ENCODE assay signal across 11 cellular contexts in the genomic region with DNA sequence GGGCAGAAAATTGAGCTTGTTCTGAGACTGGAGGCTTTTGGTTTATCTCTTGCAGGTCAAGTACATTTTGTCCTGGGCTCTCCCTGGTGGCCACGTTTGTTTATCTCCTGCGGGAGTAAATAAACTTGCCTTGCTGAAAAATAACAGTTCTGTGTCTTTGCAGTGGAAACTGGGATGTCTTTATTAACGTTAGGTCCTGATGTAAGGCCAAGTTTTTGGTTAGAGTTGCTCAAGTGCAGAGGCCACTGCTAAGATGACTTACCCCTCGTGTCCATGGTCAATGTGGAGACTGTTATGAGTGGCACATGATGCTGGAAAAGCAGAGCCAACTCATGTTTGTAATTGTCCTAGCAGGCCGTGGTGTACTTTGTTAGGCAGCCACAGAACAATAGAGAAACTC. TPM values are rescaled to one million over a fixed set of nuclear protein-coding genes. Genes with fewer than 3 reads are reported as not detected.
DNase-seq lines count a peak whose midpoint lies in the region; TF ChIP-seq lines count a peak whose summit lies in the region.
"Had no signal": no experiment of that assay in that cellular context is flagged by ENCODE, and none has a peak within 500 bp of the region (broad histone marks: within the 10 kb centered on the region; RNA-seq: fewer than 3 reads in every experiment).

No MANE protein-coding gene starts in this region.

- no peak for TF ChIP-seq RAD21 in liver (IDR thresholded peaks at IDR 0.05)

- H3K27ac ChIP-seq in HUES64 (ENCODE audit: low read depth, low read length) (0 out of 2 replicates have a peak overlapping the region, but pooled peaks have one; percentile 10), liver (ENCODE audit: low read depth in 1 of 2, low read length in 2 of 2) (peak overlapping the region; percentile 45 to 67), suprapubic skin (peak overlapping the region; percentile 77)
- H3K27ac ChIP-seq: colonic mucosa had no signal

- TF ChIP-seq EP300 in suprapubic skin (IDR thresholded peaks at IDR 0.05) = no peak

- DNase-seq in dermis blood vessel endothelial cell (peak; percentile 33), suprapubic skin (ENCODE audit: low spot score in 2 of 2) (peak; percentile 75 to 81), MG63 (no peak), NCI-H1417 treated with DMSO at 0.1 percent for 48 hours (lab: John Stamatoyannopoulos, UW) (no peak)
- DNase-seq in activated effector memory CD4-positive, alpha-beta T cell treated with Interleukin-2 at 50 U/mL for 16 hours = no peak
- DNase-seq: colonic mucosa; DMS153; NCI-H2107; stimulated activated CD4-positive, alpha-beta T cell treated with anti-CD3 and anti-CD28 coated beads, Interleukin-4, amount 100 ng/mL, for 1 hour had no signal

- H3K9me3 ChIP-seq in HUES64 (ENCODE audit: insufficient read depth, low read depth, low read length) = no peaks in the 10 kb centered on the region
- no peaks in the 10 kb centered on the region for H3K9me3 ChIP-seq in liver (ENCODE audit: control insufficient read depth in 4 of 4, low read length in 3 of 4)
- no peaks in the 10 kb centered on the region for H3K9me3 ChIP-seq in suprapubic skin
- H3K9me3 ChIP-seq in MG63 = no peaks in the 10 kb centered on the region; the same call in 1 of the 2 replicates
- H3K9me3 ChIP-seq: colonic mucosa had no signal

- WGBS in HUES64 = 87% methylated on average over 5 of the region's 5 CpGs
- 23% methylated on average over 5 of the region's 5 CpGs for WGBS in liver
- WGBS in suprapubic skin = 43% methylated on average over 5 of the region's 5 CpGs

- no peak overlapping the region for H3K9ac ChIP-seq in HUES64 (ENCODE audit: low read depth, low read length)
- H3K9ac ChIP-seq in liver (ENCODE audit: low read depth in 1 of 2, low read length in 2 of 2) = no peak overlapping the region

- H3K27me3 ChIP-seq in HUES64 (ENCODE audit: insufficient read depth, low read length) (no peaks in the 10 kb centered on the region), liver (ENCODE audit: control insufficient read depth in 4 of 4, insufficient read depth in 4 of 4, low read length in 3 of 4) (no peaks in the 10 kb centered on the region), suprapubic skin (no peaks in the 10 kb centered on the region), MG63 (no peaks in the 10 kb centered on the region)
- H3K27me3 ChIP-seq: colonic mucosa had no signal

- H3K36me3 ChIP-seq in HUES64 (ENCODE audit: insufficient read depth, low read length) = 0 out of 2 replicates have a peak, but pooled peaks cover 4% of the 10 kb centered on the region
- no peaks in the 10 kb centered on the region for H3K36me3 ChIP-seq in liver (ENCODE audit: control insufficient read depth in 4 of 4, insufficient read depth in 3 of 4, low read depth in 1 of 4, low read length in 3 of 4)
- H3K36me3 ChIP-seq in suprapubic skin = no peaks in the 10 kb centered on the region
- peaks cover 23% of the 10 kb centered on the region for H3K36me3 ChIP-seq in MG63
- H3K36me3 ChIP-seq: colonic mucosa had no signal

- no peak for TF ChIP-seq CTCF in liver (IDR thresholded peaks at IDR 0.05; ENCODE audit: low read depth, low read length, missing input control)
- TF ChIP-seq CTCF in suprapubic skin (IDR thresholded peaks at IDR 0.05) = no peak

- no peak overlapping the region for H3K4me3 ChIP-seq in HUES64 (ENCODE audit: low read length)
- no peak overlapping the region for H3K4me3 ChIP-seq in liver (ENCODE audit: low read depth in 1 of 3, low read length in 3 of 3)
- H3K4me3 ChIP-seq in suprapubic skin = no peak overlapping the region
- no peak overlapping the region for H3K4me3 ChIP-seq in MG63
- H3K4me3 ChIP-seq: colonic mucosa had no signal

- no peaks in the 10 kb centered on the region for H3K4me1 ChIP-seq in HUES64 (ENCODE audit: insufficient read depth, low read length)
- H3K4me1 ChIP-seq in liver (ENCODE audit: control insufficient read depth in 4 of 4, insufficient read depth in 4 of 4, low read length in 3 of 4) = peaks cover 10 to 44% (median 35%) of the 10 kb centered on the region in 4 donors
- H3K4me1 ChIP-seq in suprapubic skin = peaks cover 56% of the 10 kb centered on the region

- TF ChIP-seq POLR2A in suprapubic skin (IDR thresholded peaks at IDR 0.05) = no peak

TF ChIP-seq in liver, 16 proteins besides CTCF, POLR2A, EP300 and RAD21:
- TF ChIP-seq, protein P1, sequence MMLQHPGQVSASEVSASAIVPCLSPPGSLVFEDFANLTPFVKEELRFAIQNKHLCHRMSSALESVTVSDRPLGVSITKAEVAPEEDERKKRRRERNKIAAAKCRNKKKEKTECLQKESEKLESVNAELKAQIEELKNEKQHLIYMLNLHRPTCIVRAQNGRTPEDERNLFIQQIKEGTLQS (IDR thresholded peaks at IDR 0.05) = no peak
- TF ChIP-seq YY1 (IDR thresholded peaks at IDR 0.05) (peak; percentile 37), NR2F2 (IDR thresholded peaks at IDR 0.05) (peak; percentile 47), SP1 (IDR thresholded peaks at IDR 0.05) (peak; percentile 79), HNF4A (conservative IDR thresholded peaks at IDR 0.05) (peak; percentile 8 to 59), FOXA1 (IDR thresholded peaks at IDR 0.05) (no peak), RXRA (IDR thresholded peaks at IDR 0.05) (peak; percentile 33 to 47), JUND (IDR thresholded peaks at IDR 0.05) (no peak)
- TF ChIP-seq, protein P2, sequence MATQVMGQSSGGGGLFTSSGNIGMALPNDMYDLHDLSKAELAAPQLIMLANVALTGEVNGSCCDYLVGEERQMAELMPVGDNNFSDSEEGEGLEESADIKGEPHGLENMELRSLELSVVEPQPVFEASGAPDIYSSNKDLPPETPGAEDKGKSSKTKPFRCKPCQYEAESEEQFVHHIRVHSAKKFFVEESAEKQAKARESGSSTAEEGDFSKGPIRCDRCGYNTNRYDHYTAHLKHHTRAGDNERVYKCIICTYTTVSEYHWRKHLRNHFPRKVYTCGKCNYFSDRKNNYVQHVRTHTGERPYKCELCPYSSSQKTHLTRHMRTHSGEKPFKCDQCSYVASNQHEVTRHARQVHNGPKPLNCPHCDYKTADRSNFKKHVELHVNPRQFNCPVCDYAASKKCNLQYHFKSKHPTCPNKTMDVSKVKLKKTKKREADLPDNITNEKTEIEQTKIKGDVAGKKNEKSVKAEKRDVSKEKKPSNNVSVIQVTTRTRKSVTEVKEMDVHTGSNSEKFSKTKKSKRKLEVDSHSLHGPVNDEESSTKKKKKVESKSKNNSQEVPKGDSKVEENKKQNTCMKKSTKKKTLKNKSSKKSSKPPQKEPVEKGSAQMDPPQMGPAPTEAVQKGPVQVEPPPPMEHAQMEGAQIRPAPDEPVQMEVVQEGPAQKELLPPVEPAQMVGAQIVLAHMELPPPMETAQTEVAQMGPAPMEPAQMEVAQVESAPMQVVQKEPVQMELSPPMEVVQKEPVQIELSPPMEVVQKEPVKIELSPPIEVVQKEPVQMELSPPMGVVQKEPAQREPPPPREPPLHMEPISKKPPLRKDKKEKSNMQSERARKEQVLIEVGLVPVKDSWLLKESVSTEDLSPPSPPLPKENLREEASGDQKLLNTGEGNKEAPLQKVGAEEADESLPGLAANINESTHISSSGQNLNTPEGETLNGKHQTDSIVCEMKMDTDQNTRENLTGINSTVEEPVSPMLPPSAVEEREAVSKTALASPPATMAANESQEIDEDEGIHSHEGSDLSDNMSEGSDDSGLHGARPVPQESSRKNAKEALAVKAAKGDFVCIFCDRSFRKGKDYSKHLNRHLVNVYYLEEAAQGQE (IDR thresholded peaks at IDR 0.05) = no peak

RNA-seq across cellular contexts. Expression of gene PTPN11, which starts 3.8 kb away (rescaled TPM):
- polyA plus RNA-seq in HUES64 (2013, experiment 1 of 2) = 51.7 TPM
- polyA plus RNA-seq in HUES64 (2013, experiment 2 of 2) = 54.3 TPM
- total RNA-seq in dermis blood vessel endothelial cell (90.9 and 112 TPM in 2 replicates), liver (10 to 100 TPM; 33.7 to 73.3 TPM), suprapubic skin (10 to 100 TPM; 56.6 to 70.7 (median 65.3) TPM)
- polyA plus RNA-seq in liver = 10 to 100 TPM; 34.3 to 38.5 TPM
- total RNA-seq in MG63 (2014; rRNA removed; shearing (Covaris generic); ENCODE audit: low replicate concordance) = 18.5 and 48.3 TPM in 2 replicates

RNA-seq across cellular contexts. Expression of gene RPL6, which starts 13.1 kb away (rescaled TPM):
- polyA plus RNA-seq in HUES64 (2013, experiment 1 of 2) = 1,771 TPM
- polyA plus RNA-seq in HUES64 (2013, experiment 2 of 2) = 1,936 TPM
- total RNA-seq in dermis blood vessel endothelial cell = 1,017 and 1,050 TPM in 2 replicates
- 100 to 1,000 TPM; 460 to 584 TPM for total RNA-seq in liver
- 100 to 1,000 TPM; 182 to 610 TPM for polyA plus RNA-seq in liver
- total RNA-seq in suprapubic skin = 1,000 to 10,000 TPM; 1,161 to 1,752 (median 1,687) TPM
- total RNA-seq in MG63 (2014; rRNA removed; shearing (Covaris generic); ENCODE audit: low replicate concordance) = 2,256 and 2,803 TPM in 2 replicates

RNA-seq across cellular contexts. Expression of gene HECTD4, which starts 40.3 kb away (rescaled TPM):
- polyA plus RNA-seq in HUES64 (2013, experiment 1 of 2) = 7.9 TPM
- 11.0 TPM for polyA plus RNA-seq in HUES64 (2013, experiment 2 of 2)
- total RNA-seq in dermis blood vessel endothelial cell = 23.1 and 26.7 TPM in 2 replicates
- 10 to 100 TPM; 37.1 to 80.1 TPM for total RNA-seq in liver
- polyA plus RNA-seq in liver = 10 to 100 TPM in 1 of 2 donors, 1 to 10 TPM in 1; 4.3 to 13.9 TPM
- total RNA-seq in suprapubic skin = 100 to 1,000 TPM in 1 of 4 donors, 10 to 100 TPM in 3; 53.7 to 168 (median 62.9) TPM
- 8.0 TPM in 2 replicates for total RNA-seq in MG63 (2014; rRNA removed; shearing (Covaris generic); ENCODE audit: low replicate concordance)

Comparison
In these comparisons a context has a peak if more than half of its experiments do, and no peak if none do; other contexts are left out.
1. H3K27ac ChIP-seq: peak in every context shown above with its lines; median percentile 77 in suprapubic skin; 56 in liver; 10 in HUES64.
2. DNase-seq: peak in dermis blood vessel endothelial cell (single experiment) and suprapubic skin (2 of 2); none in MG63 (single experiment), NCI-H1417 treated with DMSO at 0.1 percent for 48 hours (single experiment) and activated effector memory CD4-positive, alpha-beta T cell treated with Interleukin-2 at 50 U/mL for 16 hours (single experiment).